Comparison of ENCODE assay signal across 20 cellular contexts in genomic region chr1:36137226-36137625, GRCh38. TPM values are rescaled to one million over a fixed set of nuclear protein-coding genes. Genes with fewer than 3 reads are reported as not detected.
DNase-seq lines count a peak whose midpoint lies in the region; ATAC-seq, FAIRE-seq and TF ChIP-seq lines count a peak whose summit lies in the region.
"Had no signal": no experiment of that assay in that cellular context is flagged by ENCODE, and none has a peak within 500 bp of the region (broad histone marks: within the 10 kb centered on the region; RNA-seq: fewer than 3 reads in every experiment).

No MANE protein-coding gene starts in this region.

- H3K9me3 Mint-ChIP-seq in osteocyte (ENCODE audit: unreplicated experiment), result no peaks in the 10 kb centered on the region

- H3K9me3 ChIP-seq in adrenal gland (replicated peaks in 1 of 3), result no peaks in the 10 kb centered on the region
- no peaks in the 10 kb centered on the region for H3K9me3 ChIP-seq in keratinocyte (ENCODE audit: control insufficient read depth, low read depth, low read length)
- H3K9me3 ChIP-seq in stomach smooth muscle (ENCODE audit: control insufficient read depth in 2 of 2, low read length in 2 of 2), result no peaks in the 10 kb centered on the region
- H3K9me3 ChIP-seq: MG63, right lobe of liver, suprapubic skin had no signal

- H3K27ac Mint-ChIP-seq in osteocyte (ENCODE audit: unreplicated experiment), result no peak overlapping the region

- H3K4me1 Mint-ChIP-seq in osteocyte (ENCODE audit: unreplicated experiment), result peaks cover 22% of the 10 kb centered on the region

- peaks cover 3% of the 10 kb centered on the region for H3K9me1 ChIP-seq in keratinocyte (ENCODE audit: control insufficient read depth, extremely low read depth, insufficient read depth, low read length)

- no peak for ATAC-seq in GM19351 (IDR thresholded peaks at IDR 0.05; ENCODE audit: unreplicated experiment)
- no peak for ATAC-seq in HG02884 (IDR thresholded peaks at IDR 0.05; ENCODE audit: unreplicated experiment)
- ATAC-seq: activated CD4-positive, CD25-positive, alpha-beta regulatory T cell treated with anti-CD3 and anti-CD28 coated beads, Interleukin-2, amount 50 U/mL, for 24 hours had no signal

- intact Hi-C loops in adrenal gland (cut with DNase I), result no loop called here

- peaks cover 0 to 28% of the 10 kb centered on the region in 2 donors for H3K36me3 ChIP-seq in adrenal gland (replicated peaks in 1 of 2)
- peaks cover 11 to 35% of the 10 kb centered on the region in 2 experiments for H3K36me3 ChIP-seq in keratinocyte (ENCODE audit: control insufficient read depth in 2 of 2, extremely low read depth in 1 of 2, insufficient read depth in 2 of 2, low read length in 2 of 2)
- peaks cover 16 to 18% of the 10 kb centered on the region in 2 donors for H3K36me3 ChIP-seq in stomach smooth muscle (ENCODE audit: control insufficient read depth in 2 of 2, insufficient read depth in 2 of 2, low read length in 2 of 2)

- peak; percentile 83 for DNase-seq in LHCN-M2 (ENCODE audit: low read depth)
- DNase-seq in adrenal gland, result peak in 1 of 7 donors; percentile 34
- DNase-seq in keratinocyte (ENCODE audit: low read depth, low spot score), result no peak
- DNase-seq in COR-L47 (lab: John Stamatoyannopoulos, UW), result no peak
- no peak for DNase-seq in osteocyte (ENCODE audit: extremely low spot score, unreplicated experiment)
- DNase-seq: activated gamma-delta T cell treated with Interleukin-2 at 50 U/mL for 16 hours; cortex of kidney; midbrain; NCI-H1930; right lobe of liver; SHP77; stimulated activated CD4-positive, alpha-beta T cell treated with anti-CD3 and anti-CD28 coated beads, Interleukin-2, amount 100 ng/mL, for 48 hours had no signal

- peaks cover 28% of the 10 kb centered on the region for H3K79me2 ChIP-seq in keratinocyte (ENCODE audit: control insufficient read depth, insufficient read depth, low read length)

- H3K9ac ChIP-seq in keratinocyte (ENCODE audit: control insufficient read depth, extremely low read depth, insufficient read depth, low read length) (no peak overlapping the region), stomach smooth muscle (ENCODE audit: low read length in 2 of 2) (peak overlapping the region in 1 of 2 donors; percentile 37)

- H3K4me3 ChIP-seq in adrenal gland (no peak overlapping the region), keratinocyte (ENCODE audit: control insufficient read depth in 2 of 3, extremely low read depth in 1 of 3, insufficient read depth in 2 of 3, low read depth in 1 of 3, low read length in 3 of 3) (no peak overlapping the region), stomach smooth muscle (ENCODE audit: low read length in 2 of 2) (no peak overlapping the region)
- H3K4me3 ChIP-seq: MG63, right lobe of liver, suprapubic skin had no signal

- H3K4me1 ChIP-seq in adrenal gland (replicated peaks in 1 of 2) (peaks cover 26 to 72% of the 10 kb centered on the region in 2 donors), keratinocyte (ENCODE audit: control insufficient read depth, extremely low read depth, insufficient read depth, low read length) (peaks cover 52% of the 10 kb centered on the region), stomach smooth muscle (ENCODE audit: control insufficient read depth, insufficient read depth, low read length) (peaks cover 40% of the 10 kb centered on the region)
- H3K4me1 ChIP-seq: right lobe of liver had no signal

- dilution Hi-C loops in keratinocyte (cut with MboI; ENCODE audit: extremely low pct_ligation_motif_present, low sequenced_read_pairs), result no loop called here

- peaks cover 18% of the 10 kb centered on the region for H3K36me3 Mint-ChIP-seq in osteocyte (ENCODE audit: unreplicated experiment)

- no peaks in the 10 kb centered on the region for H3K27me3 Mint-ChIP-seq in osteocyte (ENCODE audit: unreplicated experiment)

- H4K20me1 ChIP-seq in keratinocyte (ENCODE audit: control insufficient read depth, extremely low read depth, insufficient read depth, low read length), result peaks cover 3% of the 10 kb centered on the region

- no peaks in the 10 kb centered on the region for H3K27me3 ChIP-seq in adrenal gland
- H3K27me3 ChIP-seq in keratinocyte (ENCODE audit: control insufficient read depth, extremely low read depth, insufficient read depth, low read length), result no peaks in the 10 kb centered on the region
- no peaks in the 10 kb centered on the region for H3K27me3 ChIP-seq in stomach smooth muscle (ENCODE audit: control insufficient read depth in 1 of 2, insufficient read depth in 2 of 2, low read length in 2 of 2)
- H3K27me3 ChIP-seq: MG63, right lobe of liver, suprapubic skin had no signal

- no peak for TF ChIP-seq CTCF in adrenal gland (IDR thresholded peaks at IDR 0.05)
- no peak for TF ChIP-seq CTCF in keratinocyte (optimal IDR thresholded peaks at IDR 0.05 in 1 of 3, IDR thresholded peaks at IDR 0.05 in 1 of 3, conservative IDR thresholded peaks at IDR 0.05 in 1 of 3; ENCODE audit: extremely low read depth in 1 of 3, insufficient read depth in 2 of 3, low read length in 3 of 3)
- TF ChIP-seq CTCF in osteocyte (IDR thresholded peaks at IDR 0.05), result no peak

- WGBS in adrenal gland, 4 donors, result 72 to 80% (median 77%) methylated on average over 5 of the region's 5 CpGs

- FAIRE-seq in keratinocyte (lab: Jason Lieb, UNC), result no peak
- FAIRE-seq: islet of Langerhans had no signal

- no peak overlapping the region for H3K4me2 ChIP-seq in keratinocyte (ENCODE audit: control insufficient read depth, extremely low read depth, insufficient read depth, low read depth, low read length)

- no peak overlapping the region for H3K4me3 Mint-ChIP-seq in osteocyte (ENCODE audit: unreplicated experiment)

- H2AFZ ChIP-seq in keratinocyte (ENCODE audit: control insufficient read depth, low read length), result no peak overlapping the region

- TF ChIP-seq POLR2A in adrenal gland (IDR thresholded peaks at IDR 0.05), result no peak

- H3K27ac ChIP-seq in adrenal gland, result peak overlapping the region in 4 of 5 donors; percentile 56 to 89 (median 71)
- peak overlapping the region; percentile 98 for H3K27ac ChIP-seq in keratinocyte (ENCODE audit: control insufficient read depth, insufficient read depth, low read length)
- peak overlapping the region; percentile 53 for H3K27ac ChIP-seq in stomach smooth muscle (ENCODE audit: low read length)

RNA-seq across cellular contexts. Expression of gene TRAPPC3, which starts 12.1 kb away (rescaled TPM):
- total RNA-seq in LHCN-M2 (2014; rRNA removed), result 129 and 134 TPM in 2 replicates
- 125 TPM for polyA plus RNA-seq in LHCN-M2 (2012)
- total RNA-seq in adrenal gland, result 100 to 1,000 TPM in 6 of 8 donors, 10 to 100 TPM in 2; 74.6 to 182 (median 133) TPM
- polyA plus RNA-seq in adrenal gland, result 100 to 1,000 TPM in 1 of 3 donors, 10 to 100 TPM in 2; 54.0 to 106 (median 65.1) TPM
- polyA plus RNA-seq in keratinocyte, result 145 to 173 TPM (median 169 TPM) in 3 replicates
- polyA plus RNA-seq in keratinocyte (2011; ENCODE audit: low read depth), result 97.0 TPM
- 145 and 218 TPM in 2 replicates for polyA plus RNA-seq in keratinocyte (2011; cell fraction: cytosol; rRNA removed)
- 115 TPM in 2 replicates for polyA plus RNA-seq in keratinocyte (2011; cell fraction: nucleus; rRNA removed)
- polyA plus RNA-seq in keratinocyte (2012; ENCODE audit: low replicate concordance), result 105 and 147 TPM in 2 replicates
- 18.6 to 56.0 TPM (median 55.2 TPM) in 3 replicates for polyA minus RNA-seq in keratinocyte
- polyA minus RNA-seq in keratinocyte (2011; cell fraction: cytosol; rRNA and poly(A)+ RNA removed), result 210 TPM
- 24.0 and 30.9 TPM in 2 replicates for polyA minus RNA-seq in keratinocyte (2011; cell fraction: nucleus; rRNA and poly(A)+ RNA removed)
- total RNA-seq in osteocyte, result 68.9 and 72.4 TPM in 2 replicates

RNA-seq across cellular contexts. Expression of gene COL8A2, which starts 12.2 kb away (rescaled TPM):
- 0.11 and 0.26 TPM in 2 replicates for total RNA-seq in LHCN-M2 (2014; rRNA removed)
- polyA plus RNA-seq in LHCN-M2 (2012), result 0.79 TPM
- total RNA-seq in adrenal gland, result 1 to 10 TPM in 6 of 8 donors, under 1 TPM in 2; 0.74 to 6.6 (median 2.8) TPM
- 1 to 10 TPM in 2 of 3 donors, under 1 TPM in 1; 0.66 to 2.3 (median 1.2) TPM for polyA plus RNA-seq in adrenal gland
- 0.09 to 0.28 TPM (median 0.23 TPM) in 3 replicates for polyA plus RNA-seq in keratinocyte
- 0.06 TPM for polyA plus RNA-seq in keratinocyte (2011; ENCODE audit: low read depth)
- 0.05 and 0.06 TPM in 2 replicates for polyA plus RNA-seq in keratinocyte (2011; cell fraction: cytosol; rRNA removed)
- polyA plus RNA-seq in keratinocyte (2011; cell fraction: nucleus; rRNA removed), result 0.38 and 0.63 TPM in 2 replicates
- 0.18 and 0.39 TPM in 2 replicates for polyA plus RNA-seq in keratinocyte (2012; ENCODE audit: low replicate concordance)
- 0.06 to 1.1 TPM (median 0.30 TPM) in 3 replicates for polyA minus RNA-seq in keratinocyte
- polyA minus RNA-seq in keratinocyte (2011; cell fraction: cytosol; rRNA and poly(A)+ RNA removed), result not detected
- 0.53 and 0.54 TPM in 2 replicates for polyA minus RNA-seq in keratinocyte (2011; cell fraction: nucleus; rRNA and poly(A)+ RNA removed)
- total RNA-seq in osteocyte, result 8.2 and 10.1 TPM in 2 replicates

RNA-seq across cellular contexts. Expression of gene MAP7D1, which starts 18.7 kb away (rescaled TPM):
- total RNA-seq in LHCN-M2 (2014; rRNA removed) (252 and 271 TPM in 2 replicates), adrenal gland (100 to 1,000 TPM in 1 of 8 donors, 10 to 100 TPM in 7; 60.2 to 121 (median 76.8) TPM), osteocyte (157 and 163 TPM in 2 replicates)
- polyA plus RNA-seq in LHCN-M2 (2012), result 146 TPM
- polyA plus RNA-seq in adrenal gland (10 to 100 TPM; 39.7 to 79.9 (median 47.2) TPM), keratinocyte (75.0 to 168 TPM (median 84.4 TPM) in 3 replicates)
- polyA plus RNA-seq in keratinocyte (2011; ENCODE audit: low read depth), result 232 TPM
- polyA plus RNA-seq in keratinocyte (2011; cell fraction: cytosol; rRNA removed), result 78.2 and 125 TPM in 2 replicates
- 171 and 172 TPM in 2 replicates for polyA plus RNA-seq in keratinocyte (2011; cell fraction: nucleus; rRNA removed)
- 165 and 219 TPM in 2 replicates for polyA plus RNA-seq in keratinocyte (2012; ENCODE audit: low replicate concordance)
- polyA minus RNA-seq in keratinocyte, result 61.2 to 253 TPM (median 62.4 TPM) in 3 replicates
- polyA minus RNA-seq in keratinocyte (2011; cell fraction: cytosol; rRNA and poly(A)+ RNA removed), result 213 TPM
- 86.6 and 113 TPM in 2 replicates for polyA minus RNA-seq in keratinocyte (2011; cell fraction: nucleus; rRNA and poly(A)+ RNA removed)

RNA-seq across cellular contexts. Expression of gene ADPRS, which starts 48.5 kb away (rescaled TPM):
- 41.2 and 46.9 TPM in 2 replicates for total RNA-seq in LHCN-M2 (2014; rRNA removed)
- polyA plus RNA-seq in LHCN-M2 (2012), result 32.8 TPM
- total RNA-seq in adrenal gland, result 10 to 100 TPM; 43.3 to 84.5 (median 54.8) TPM
- 10 to 100 TPM; 40.1 to 42.3 (median 40.7) TPM for polyA plus RNA-seq in adrenal gland
- polyA plus RNA-seq in keratinocyte, result 33.1 to 47.6 TPM (median 42.6 TPM) in 3 replicates
- 15.2 TPM for polyA plus RNA-seq in keratinocyte (2011; ENCODE audit: low read depth)
- polyA plus RNA-seq in keratinocyte (2011; cell fraction: cytosol; rRNA removed), result 30.2 and 35.9 TPM in 2 replicates
- 33.6 and 38.0 TPM in 2 replicates for polyA plus RNA-seq in keratinocyte (2011; cell fraction: nucleus; rRNA removed)
- polyA plus RNA-seq in keratinocyte (2012; ENCODE audit: low replicate concordance), result 32.2 and 40.8 TPM in 2 replicates
- 20.9 to 33.1 TPM (median 30.5 TPM) in 3 replicates for polyA minus RNA-seq in keratinocyte
- 25.3 TPM for polyA minus RNA-seq in keratinocyte (2011; cell fraction: cytosol; rRNA and poly(A)+ RNA removed)
- polyA minus RNA-seq in keratinocyte (2011; cell fraction: nucleus; rRNA and poly(A)+ RNA removed), result 12.9 and 13.8 TPM in 2 replicates
- 19.7 and 24.4 TPM in 2 replicates for total RNA-seq in osteocyte

RNA-seq across cellular contexts. Expression of gene TEKT2, which starts 53.3 kb away (rescaled TPM):
- total RNA-seq in LHCN-M2 (2014; rRNA removed) (not detected in 2 replicates), adrenal gland (1 to 10 TPM in 1 of 8 donors, under 1 TPM in 3, not detected in 4; 0.18 to 1.2 (median 0.72) TPM), osteocyte (0.39 and 0.70 TPM in 2 replicates)
- not detected for polyA plus RNA-seq in LHCN-M2 (2012)
- polyA plus RNA-seq in adrenal gland (1 to 10 TPM in 2 of 3 donors, under 1 TPM in 1; 0.40 to 4.0 (median 1.4) TPM), keratinocyte (0.02 to 0.13 TPM (median 0.03 TPM) in 3 replicates)
- polyA plus RNA-seq in keratinocyte (2011; ENCODE audit: low read depth), result not detected
- polyA plus RNA-seq in keratinocyte (2011; cell fraction: cytosol; rRNA removed), result 0.06 TPM in 1 of 2 replicates, not detected in the other
- 0.14 and 0.33 TPM in 2 replicates for polyA plus RNA-seq in keratinocyte (2011; cell fraction: nucleus; rRNA removed)
- 0.14 TPM in 1 of 2 replicates, not detected in the other for polyA plus RNA-seq in keratinocyte (2012; ENCODE audit: low replicate concordance)
- polyA minus RNA-seq in keratinocyte, result 0.29 TPM in 1 of 3 replicates, not detected in the others
- not detected for polyA minus RNA-seq in keratinocyte (2011; cell fraction: cytosol; rRNA and poly(A)+ RNA removed)
- not detected in 2 replicates for polyA minus RNA-seq in keratinocyte (2011; cell fraction: nucleus; rRNA and poly(A)+ RNA removed)
- total RNA-seq: G401, right lobe of liver had no signal
